In the genomic region with DNA sequence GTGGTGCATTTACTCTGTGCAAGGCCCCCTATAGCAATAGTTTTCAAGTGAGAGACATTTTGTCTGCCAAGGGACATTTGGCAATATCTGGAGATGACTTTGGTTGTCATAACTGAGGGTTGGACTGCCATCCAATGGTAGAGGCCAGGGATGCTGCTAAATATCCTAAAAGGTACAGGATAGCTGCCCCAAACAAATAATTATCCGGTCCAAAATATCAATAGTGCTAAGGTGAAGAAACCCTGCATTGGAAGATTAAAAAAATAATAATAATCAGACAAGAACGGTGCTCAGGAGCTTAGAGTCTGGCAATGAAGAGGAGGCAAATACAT, we compare ENCODE assay signal across 1 cellular context.
TF ChIP-seq lines count a peak whose summit lies in the region.

No MANE protein-coding gene starts in this region.

TF ChIP-seq in GM23338, 12 proteins besides CTCF, POLR2A, EP300 and RAD21 (continued from another document):
- TF ChIP-seq, protein P1, sequence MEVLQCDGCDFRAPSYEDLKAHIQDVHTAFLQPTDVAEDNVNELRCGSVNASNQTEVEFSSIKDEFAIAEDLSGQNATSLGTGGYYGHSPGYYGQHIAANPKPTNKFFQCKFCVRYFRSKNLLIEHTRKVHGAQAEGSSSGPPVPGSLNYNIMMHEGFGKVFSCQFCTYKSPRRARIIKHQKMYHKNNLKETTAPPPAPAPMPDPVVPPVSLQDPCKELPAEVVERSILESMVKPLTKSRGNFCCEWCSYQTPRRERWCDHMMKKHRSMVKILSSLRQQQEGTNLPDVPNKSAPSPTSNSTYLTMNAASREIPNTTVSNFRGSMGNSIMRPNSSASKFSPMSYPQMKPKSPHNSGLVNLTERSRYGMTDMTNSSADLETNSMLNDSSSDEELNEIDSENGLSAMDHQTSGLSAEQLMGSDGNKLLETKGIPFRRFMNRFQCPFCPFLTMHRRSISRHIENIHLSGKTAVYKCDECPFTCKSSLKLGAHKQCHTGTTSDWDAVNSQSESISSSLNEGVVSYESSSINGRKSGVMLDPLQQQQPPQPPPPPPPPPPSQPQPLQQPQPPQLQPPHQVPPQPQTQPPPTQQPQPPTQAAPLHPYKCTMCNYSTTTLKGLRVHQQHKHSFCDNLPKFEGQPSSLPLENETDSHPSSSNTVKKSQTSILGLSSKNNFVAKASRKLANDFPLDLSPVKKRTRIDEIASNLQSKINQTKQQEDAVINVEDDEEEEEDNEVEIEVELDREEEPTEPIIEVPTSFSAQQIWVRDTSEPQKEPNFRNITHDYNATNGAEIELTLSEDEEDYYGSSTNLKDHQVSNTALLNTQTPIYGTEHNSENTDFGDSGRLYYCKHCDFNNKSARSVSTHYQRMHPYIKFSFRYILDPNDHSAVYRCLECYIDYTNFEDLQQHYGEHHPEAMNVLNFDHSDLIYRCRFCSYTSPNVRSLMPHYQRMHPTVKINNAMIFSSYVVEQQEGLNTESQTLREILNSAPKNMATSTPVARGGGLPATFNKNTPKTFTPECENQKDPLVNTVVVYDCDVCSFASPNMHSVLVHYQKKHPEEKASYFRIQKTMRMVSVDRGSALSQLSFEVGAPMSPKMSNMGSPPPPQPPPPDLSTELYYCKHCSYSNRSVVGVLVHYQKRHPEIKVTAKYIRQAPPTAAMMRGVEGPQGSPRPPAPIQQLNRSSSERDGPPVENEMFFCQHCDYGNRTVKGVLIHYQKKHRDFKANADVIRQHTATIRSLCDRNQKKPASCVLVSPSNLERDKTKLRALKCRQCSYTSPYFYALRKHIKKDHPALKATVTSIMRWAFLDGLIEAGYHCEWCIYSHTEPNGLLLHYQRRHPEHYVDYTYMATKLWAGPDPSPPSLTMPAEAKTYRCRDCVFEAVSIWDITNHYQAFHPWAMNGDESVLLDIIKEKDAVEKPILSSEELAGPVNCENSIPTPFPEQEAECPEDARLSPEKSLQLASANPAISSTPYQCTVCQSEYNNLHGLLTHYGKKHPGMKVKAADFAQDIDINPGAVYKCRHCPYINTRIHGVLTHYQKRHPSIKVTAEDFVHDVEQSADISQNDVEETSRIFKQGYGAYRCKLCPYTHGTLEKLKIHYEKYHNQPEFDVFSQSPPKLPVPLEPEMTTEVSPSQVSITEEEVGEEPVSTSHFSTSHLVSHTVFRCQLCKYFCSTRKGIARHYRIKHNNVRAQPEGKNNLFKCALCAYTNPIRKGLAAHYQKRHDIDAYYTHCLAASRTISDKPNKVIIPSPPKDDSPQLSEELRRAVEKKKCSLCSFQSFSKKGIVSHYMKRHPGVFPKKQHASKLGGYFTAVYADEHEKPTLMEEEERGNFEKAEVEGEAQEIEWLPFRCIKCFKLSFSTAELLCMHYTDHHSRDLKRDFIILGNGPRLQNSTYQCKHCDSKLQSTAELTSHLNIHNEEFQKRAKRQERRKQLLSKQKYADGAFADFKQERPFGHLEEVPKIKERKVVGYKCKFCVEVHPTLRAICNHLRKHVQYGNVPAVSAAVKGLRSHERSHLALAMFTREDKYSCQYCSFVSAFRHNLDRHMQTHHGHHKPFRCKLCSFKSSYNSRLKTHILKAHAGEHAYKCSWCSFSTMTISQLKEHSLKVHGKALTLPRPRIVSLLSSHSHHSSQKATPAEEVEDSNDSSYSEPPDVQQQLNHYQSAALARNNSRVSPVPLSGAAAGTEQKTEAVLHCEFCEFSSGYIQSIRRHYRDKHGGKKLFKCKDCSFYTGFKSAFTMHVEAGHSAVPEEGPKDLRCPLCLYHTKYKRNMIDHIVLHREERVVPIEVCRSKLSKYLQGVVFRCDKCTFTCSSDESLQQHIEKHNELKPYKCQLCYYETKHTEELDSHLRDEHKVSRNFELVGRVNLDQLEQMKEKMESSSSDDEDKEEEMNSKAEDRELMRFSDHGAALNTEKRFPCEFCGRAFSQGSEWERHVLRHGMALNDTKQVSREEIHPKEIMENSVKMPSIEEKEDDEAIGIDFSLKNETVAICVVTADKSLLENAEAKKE (CRISPR knock-in tag; IDR thresholded peaks at IDR 0.05) = no peak
- TF ChIP-seq, protein P2, sequence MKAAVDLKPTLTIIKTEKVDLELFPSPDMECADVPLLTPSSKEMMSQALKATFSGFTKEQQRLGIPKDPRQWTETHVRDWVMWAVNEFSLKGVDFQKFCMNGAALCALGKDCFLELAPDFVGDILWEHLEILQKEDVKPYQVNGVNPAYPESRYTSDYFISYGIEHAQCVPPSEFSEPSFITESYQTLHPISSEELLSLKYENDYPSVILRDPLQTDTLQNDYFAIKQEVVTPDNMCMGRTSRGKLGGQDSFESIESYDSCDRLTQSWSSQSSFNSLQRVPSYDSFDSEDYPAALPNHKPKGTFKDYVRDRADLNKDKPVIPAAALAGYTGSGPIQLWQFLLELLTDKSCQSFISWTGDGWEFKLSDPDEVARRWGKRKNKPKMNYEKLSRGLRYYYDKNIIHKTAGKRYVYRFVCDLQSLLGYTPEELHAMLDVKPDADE (IDR thresholded peaks at IDR 0.05) = no peak
- TF ChIP-seq ZNF114 (CRISPR knock-in tag; IDR thresholded peaks at IDR 0.05) = no peak
- TF ChIP-seq NANOG (IDR thresholded peaks at IDR 0.05; ENCODE audit: borderline replicate concordance) = no peak
- TF ChIP-seq EZH2 (IDR thresholded peaks at IDR 0.05; ENCODE audit: low read depth, unreplicated experiment) = no peak
- TF ChIP-seq POLR2AphosphoS5 (IDR thresholded peaks at IDR 0.05; ENCODE audit: low read depth) = no peak
- TF ChIP-seq CREB1 (CRISPR knock-in tag; IDR thresholded peaks at IDR 0.05; ENCODE audit: low read depth) = no peak
